ENCODE assay signal across 1 cellular context in genomic region chr1:19436716-19437476, GRCh38.
TF ChIP-seq lines count a peak whose summit lies in the region.

No MANE protein-coding gene starts in this region.

TF ChIP-seq in HepG2, 621 proteins besides CTCF, POLR2A, EP300 and RAD21 (continued from another document and continues in another):
- TF ChIP-seq HNRNPUL1 (IDR thresholded peaks at IDR 0.05; ENCODE audit: low read depth, low read length) (no peak), YEATS2 (CRISPR knock-in tag; IDR thresholded peaks at IDR 0.05; ENCODE audit: borderline replicate concordance) (no peak; the same call in 1 of the 2 replicates), ZFP90 (CRISPR knock-in tag; IDR thresholded peaks at IDR 0.05; ENCODE audit: borderline replicate concordance) (no peak), MTA1 (CRISPR knock-in tag; IDR thresholded peaks at IDR 0.05; ENCODE audit: borderline replicate concordance) (peak; percentile 55; the same call in 1 of the 2 replicates), NFATC3 (CRISPR knock-in tag; IDR thresholded peaks at IDR 0.05) (no peak), MAFF (IDR thresholded peaks at IDR 0.05; ENCODE audit: low read depth, low read length) (peak; percentile 79), KAT2B (IDR thresholded peaks at IDR 0.05; ENCODE audit: borderline replicate concordance, low read depth, low read length) (no peak), ZNF879 (CRISPR knock-in tag; IDR thresholded peaks at IDR 0.05) (no peak), GMEB2 (CRISPR knock-in tag; IDR thresholded peaks at IDR 0.05; ENCODE audit: low read depth) (no peak), FOXP1 (IDR thresholded peaks at IDR 0.05) (no peak), FOXP1 (CRISPR knock-in tag; IDR thresholded peaks at IDR 0.05) (peak; percentile 65), ZNF251 (CRISPR knock-in tag; IDR thresholded peaks at IDR 0.05) (no peak), ZNF710 (CRISPR knock-in tag; IDR thresholded peaks at IDR 0.05; ENCODE audit: borderline replicate concordance) (peak; percentile 93; the same call in 1 of the 2 replicates), ZFP62 (CRISPR knock-in tag; IDR thresholded peaks at IDR 0.05) (no peak), KDM1A (CRISPR knock-in tag; IDR thresholded peaks at IDR 0.05) (peak; percentile 83; the same call in 1 of the 2 replicates), CHD4 (IDR thresholded peaks at IDR 0.05; ENCODE audit: borderline replicate concordance, low read length) (no peak), NR2F2 (IDR thresholded peaks at IDR 0.05; ENCODE audit: borderline replicate concordance, low read depth) (peak; percentile 63; the same call in 1 of the 2 replicates), ZNF549 (CRISPR knock-in tag; IDR thresholded peaks at IDR 0.05) (no peak), ONECUT2 (CRISPR knock-in tag; IDR thresholded peaks at IDR 0.05) (no peak), ZNF572 (CRISPR knock-in tag; IDR thresholded peaks at IDR 0.05) (no peak), ZNF329 (CRISPR knock-in tag; IDR thresholded peaks at IDR 0.05; ENCODE audit: low read depth) (no peak), TRAFD1 (CRISPR knock-in tag; IDR thresholded peaks at IDR 0.05; ENCODE audit: borderline replicate concordance) (no peak), ETV6 (CRISPR knock-in tag; conservative IDR thresholded peaks at IDR 0.05) (no peak), CBFB (CRISPR knock-in tag; IDR thresholded peaks at IDR 0.05) (no peak), ZNF670 (CRISPR knock-in tag; IDR thresholded peaks at IDR 0.05; ENCODE audit: borderline replicate concordance) (no peak), MAFK (conservative IDR thresholded peaks at IDR 0.05 in 1 of 2, IDR thresholded peaks at IDR 0.05 in 1 of 2; ENCODE audit: low read length in 2 of 2) (peak; percentile 73 to 83; a peak in 3 of 4 replicates), HOXA9 (CRISPR knock-in tag; IDR thresholded peaks at IDR 0.05; ENCODE audit: borderline replicate concordance) (no peak), SIX1 (CRISPR knock-in tag; IDR thresholded peaks at IDR 0.05; ENCODE audit: borderline replicate concordance) (no peak; the same call in 1 of the 2 replicates), ZNF614 (CRISPR knock-in tag; IDR thresholded peaks at IDR 0.05; ENCODE audit: borderline replicate concordance) (peak; percentile 85; the same call in 1 of the 2 replicates), MYPOP (CRISPR knock-in tag; IDR thresholded peaks at IDR 0.05) (no peak), FOXC1 (CRISPR knock-in tag; IDR thresholded peaks at IDR 0.05; ENCODE audit: borderline replicate concordance) (no peak; the same call in 1 of the 2 replicates), ASH2L (IDR thresholded peaks at IDR 0.05; ENCODE audit: insufficient read length, low read depth, low read length) (peak; percentile 37), ZNF773 (CRISPR knock-in tag; IDR thresholded peaks at IDR 0.05; ENCODE audit: borderline replicate concordance) (no peak), ZNF720 (CRISPR knock-in tag; IDR thresholded peaks at IDR 0.05) (no peak), TRIM24 (CRISPR knock-in tag; IDR thresholded peaks at IDR 0.05) (no peak), ZNF616 (CRISPR knock-in tag; IDR thresholded peaks at IDR 0.05; ENCODE audit: low read depth) (no peak), CEBPB (IDR thresholded peaks at IDR 0.05; ENCODE audit: borderline replicate concordance, low read depth, low read length) (peak; percentile 89), ZNF232 (CRISPR knock-in tag; IDR thresholded peaks at IDR 0.05; ENCODE audit: borderline replicate concordance) (no peak), SATB2 (CRISPR knock-in tag; IDR thresholded peaks at IDR 0.05) (no peak), STAT5B (CRISPR knock-in tag; IDR thresholded peaks at IDR 0.05) (no peak), ZNF354B (CRISPR knock-in tag; IDR thresholded peaks at IDR 0.05) (no peak), HOXA3 (CRISPR knock-in tag; IDR thresholded peaks at IDR 0.05) (peak; percentile 72; the same call in 1 of the 2 replicates), ZNF282 (IDR thresholded peaks at IDR 0.05; ENCODE audit: partially characterized antibody) (no peak), SETDB1 (CRISPR knock-in tag; IDR thresholded peaks at IDR 0.05; ENCODE audit: borderline replicate concordance) (no peak), ZNF562 (CRISPR knock-in tag; IDR thresholded peaks at IDR 0.05; ENCODE audit: borderline replicate concordance) (no peak), ZNF550 (CRISPR knock-in tag; IDR thresholded peaks at IDR 0.05; ENCODE audit: borderline replicate concordance) (no peak), HNF1A (IDR thresholded peaks at IDR 0.05; ENCODE audit: low read depth) (0 out of 2 replicates have a peak, but pooled peaks have one; percentile 18), HNF1A (CRISPR knock-in tag; IDR thresholded peaks at IDR 0.05; ENCODE audit: borderline replicate concordance) (no peak; the same call in 1 of the 2 replicates), ATRX (CRISPR knock-in tag; IDR thresholded peaks at IDR 0.05; ENCODE audit: borderline replicate concordance) (no peak), IRF9 (CRISPR knock-in tag; IDR thresholded peaks at IDR 0.05; ENCODE audit: borderline replicate concordance) (no peak), ZNF383 (CRISPR knock-in tag; IDR thresholded peaks at IDR 0.05; ENCODE audit: borderline replicate concordance) (no peak), ZNF33B (CRISPR knock-in tag; IDR thresholded peaks at IDR 0.05) (no peak)
- TF ChIP-seq, protein P1, sequence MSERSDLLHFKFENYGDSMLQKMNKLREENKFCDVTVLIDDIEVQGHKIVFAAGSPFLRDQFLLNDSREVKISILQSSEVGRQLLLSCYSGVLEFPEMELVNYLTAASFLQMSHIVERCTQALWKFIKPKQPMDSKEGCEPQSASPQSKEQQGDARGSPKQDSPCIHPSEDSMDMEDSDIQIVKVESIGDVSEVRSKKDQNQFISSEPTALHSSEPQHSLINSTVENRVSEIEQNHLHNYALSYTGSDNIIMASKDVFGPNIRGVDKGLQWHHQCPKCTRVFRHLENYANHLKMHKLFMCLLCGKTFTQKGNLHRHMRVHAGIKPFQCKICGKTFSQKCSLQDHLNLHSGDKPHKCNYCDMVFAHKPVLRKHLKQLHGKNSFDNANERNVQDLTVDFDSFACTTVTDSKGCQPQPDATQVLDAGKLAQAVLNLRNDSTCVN (CRISPR knock-in tag; IDR thresholded peaks at IDR 0.05; ENCODE audit: borderline replicate concordance) = peak; percentile 96
- TF ChIP-seq, protein P2, sequence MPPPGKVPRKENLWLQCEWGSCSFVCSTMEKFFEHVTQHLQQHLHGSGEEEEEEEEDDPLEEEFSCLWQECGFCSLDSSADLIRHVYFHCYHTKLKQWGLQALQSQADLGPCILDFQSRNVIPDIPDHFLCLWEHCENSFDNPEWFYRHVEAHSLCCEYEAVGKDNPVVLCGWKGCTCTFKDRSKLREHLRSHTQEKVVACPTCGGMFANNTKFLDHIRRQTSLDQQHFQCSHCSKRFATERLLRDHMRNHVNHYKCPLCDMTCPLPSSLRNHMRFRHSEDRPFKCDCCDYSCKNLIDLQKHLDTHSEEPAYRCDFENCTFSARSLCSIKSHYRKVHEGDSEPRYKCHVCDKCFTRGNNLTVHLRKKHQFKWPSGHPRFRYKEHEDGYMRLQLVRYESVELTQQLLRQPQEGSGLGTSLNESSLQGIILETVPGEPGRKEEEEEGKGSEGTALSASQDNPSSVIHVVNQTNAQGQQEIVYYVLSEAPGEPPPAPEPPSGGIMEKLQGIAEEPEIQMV (CRISPR knock-in tag; IDR thresholded peaks at IDR 0.05; ENCODE audit: low read depth) = no peak
- TF ChIP-seq, protein P3, sequence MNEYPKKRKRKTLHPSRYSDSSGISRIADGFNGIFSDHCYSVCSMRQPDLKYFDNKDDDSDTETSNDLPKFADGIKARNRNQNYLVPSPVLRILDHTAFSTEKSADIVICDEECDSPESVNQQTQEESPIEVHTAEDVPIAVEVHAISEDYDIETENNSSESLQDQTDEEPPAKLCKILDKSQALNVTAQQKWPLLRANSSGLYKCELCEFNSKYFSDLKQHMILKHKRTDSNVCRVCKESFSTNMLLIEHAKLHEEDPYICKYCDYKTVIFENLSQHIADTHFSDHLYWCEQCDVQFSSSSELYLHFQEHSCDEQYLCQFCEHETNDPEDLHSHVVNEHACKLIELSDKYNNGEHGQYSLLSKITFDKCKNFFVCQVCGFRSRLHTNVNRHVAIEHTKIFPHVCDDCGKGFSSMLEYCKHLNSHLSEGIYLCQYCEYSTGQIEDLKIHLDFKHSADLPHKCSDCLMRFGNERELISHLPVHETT (CRISPR knock-in tag; conservative IDR thresholded peaks at IDR 0.05) = no peak
